ENCODE assay signal across 15 cellular contexts in genomic region chr2:226622484-226622883, GRCh38.
DNase-seq lines count a peak whose midpoint lies in the region; ATAC-seq and TF ChIP-seq lines count a peak whose summit lies in the region.
"Had no signal": no experiment of that assay in that cellular context is flagged by ENCODE, and none has a peak within 500 bp of the region (broad histone marks: within the 10 kb centered on the region; RNA-seq: fewer than 3 reads in every experiment).

No MANE protein-coding gene starts in this region.

- no peak overlapping the region for H3K9ac ChIP-seq in SK-N-SH

- H3K36me3 ChIP-seq in SK-N-SH (replicated peaks in 1 of 2; ENCODE audit: control insufficient read depth in 1 of 2, insufficient read depth in 2 of 2, low read length in 1 of 2) (no peaks in the 10 kb centered on the region), SJCRH30 (no peaks in the 10 kb centered on the region)

- no peaks in the 10 kb centered on the region for H3K9me3 ChIP-seq in SK-N-SH
- H3K9me3 ChIP-seq in SJCRH30 (replicated peaks): 0 out of 2 replicates have a peak, but pooled peaks cover 8% of the 10 kb centered on the region
- H3K9me3 ChIP-seq: testis had no signal

- H3K27ac ChIP-seq in SK-N-SH (ENCODE audit: low read depth in 2 of 2, low read length in 1 of 2): no peak overlapping the region
- H3K27ac ChIP-seq in SJCRH30: no peak overlapping the region
- H3K27ac ChIP-seq: testis had no signal

- DNase-seq in HFF-Myc (ENCODE audit: extremely low read depth, low read depth) (no peak), SK-N-SH (no peak), fibroblast of pulmonary artery (ENCODE audit: low read depth) (no peak), retinal pigment epithelial cell (ENCODE audit: low read depth) (no peak), SJCRH30 (no peak), ureter (ENCODE audit: low spot score) (no peak), left cardiac atrium (no peak)
- DNase-seq: activated CD4-positive, alpha-beta memory T cell treated with anti-CD3 and anti-CD28 coated beads for 36 hours; amniotic stem cell; C1 segment of cervical spinal cord; immature natural killer cell; NK-92 treated with Interleukin-12 subunit alpha and Interleukin-12 subunit beta, amount 100 ng/mL, for 24 hours; SIG-M5; testis had no signal

- no peaks in the 10 kb centered on the region for H3K79me2 ChIP-seq in SK-N-SH (ENCODE audit: insufficient read depth)

- no peak for TF ChIP-seq EP300 in SK-N-SH (IDR thresholded peaks at IDR 0.05; ENCODE audit: borderline replicate concordance in 1 of 2, low read depth in 1 of 2, low read length in 1 of 2)

- TF ChIP-seq CTCF in HFF-Myc (IDR thresholded peaks at IDR 0.05; ENCODE audit: low read depth, low read length, missing control alignments) (peak; percentile 17), SK-N-SH (IDR thresholded peaks at IDR 0.05) (peak; percentile 32; the same call in 1 of the 2 replicates), fibroblast of pulmonary artery (IDR thresholded peaks at IDR 0.05; ENCODE audit: low read length, missing control alignments) (peak; percentile 20), retinal pigment epithelial cell (conservative IDR thresholded peaks at IDR 0.05; ENCODE audit: low read depth, low read length) (peak; percentile 39)

- CTCF ChIA-PET in SK-N-SH (lab: Yijun Ruan, JAX): no interaction called here

- H3K4me1 ChIP-seq in SK-N-SH (ENCODE audit: control insufficient read depth in 1 of 2, insufficient read depth in 2 of 2, low read depth in 1 of 2, low read length in 1 of 2): peaks cover 0 to 7% of the 10 kb centered on the region in 2 experiments; a peak in 2 of 4 replicates
- H3K4me1 ChIP-seq in SJCRH30: peaks cover 28% of the 10 kb centered on the region
- H3K4me1 ChIP-seq: testis had no signal

- POLR2A ChIA-PET in SK-N-SH (lab: Yijun Ruan, JAX): no interaction called here

- no peaks in the 10 kb centered on the region for H3F3A ChIP-seq in SK-N-SH (replicated peaks; ENCODE audit: insufficient read depth)

- no peak for TF ChIP-seq RAD21 in SK-N-SH (IDR thresholded peaks at IDR 0.05; ENCODE audit: low read length)

- 35% methylated on average over 2 of the region's 2 CpGs for WGBS in SK-N-SH (ENCODE audit: low lambda C conversion rate)

- no peak overlapping the region for H3K4me2 ChIP-seq in SK-N-SH

- intact Hi-C loops in left cardiac atrium (cut with DNase I): no loop called here

- H4K20me1 ChIP-seq in SK-N-SH (ENCODE audit: insufficient read depth): no peaks in the 10 kb centered on the region

- H2AFZ ChIP-seq in SK-N-SH (ENCODE audit: low read depth): no peak overlapping the region

- no peaks in the 10 kb centered on the region for H3K27me3 ChIP-seq in SK-N-SH (ENCODE audit: insufficient read depth)
- H3K27me3 ChIP-seq in SJCRH30: no peaks in the 10 kb centered on the region
- H3K27me3 ChIP-seq: testis had no signal

- no peaks in the 10 kb centered on the region for H3K9me2 ChIP-seq in SK-N-SH

- H3K4me3 ChIP-seq in HFF-Myc (replicated peaks; ENCODE audit: low read depth, low read length) (no peak overlapping the region), SK-N-SH (ENCODE audit: low read depth in 2 of 2, low read length in 1 of 2) (no peak overlapping the region), fibroblast of pulmonary artery (replicated peaks; ENCODE audit: low read depth, low read length) (no peak overlapping the region), retinal pigment epithelial cell (ENCODE audit: low read length) (no peak overlapping the region), SJCRH30 (no peak overlapping the region)
- H3K4me3 ChIP-seq: testis had no signal

- ATAC-seq in GM18498 (IDR thresholded peaks at IDR 0.05; ENCODE audit: unreplicated experiment) (no peak), left cardiac atrium (no peak)

TF ChIP-seq in SK-N-SH, 30 proteins besides CTCF, POLR2A, EP300 and RAD21:
- TF ChIP-seq GATA2 (CRISPR knock-in tag; IDR thresholded peaks at IDR 0.05) (no peak), POLR2AphosphoS5 (IDR thresholded peaks at IDR 0.05; ENCODE audit: low read depth, low read length) (no peak), GABPA (IDR thresholded peaks at IDR 0.05; ENCODE audit: low read depth) (no peak), TEAD4 (IDR thresholded peaks at IDR 0.05; ENCODE audit: borderline replicate concordance, insufficient read depth) (no peak), RXRA (IDR thresholded peaks at IDR 0.05; ENCODE audit: borderline replicate concordance, low read depth) (no peak), FOSL2 (IDR thresholded peaks at IDR 0.05; ENCODE audit: borderline replicate concordance, low read depth) (no peak), SIN3A (IDR thresholded peaks at IDR 0.05; ENCODE audit: borderline replicate concordance, low read depth, low read length) (no peak), ELF1 (IDR thresholded peaks at IDR 0.05) (no peak), NFIC (IDR thresholded peaks at IDR 0.05; ENCODE audit: borderline replicate concordance) (no peak), EZH2phosphoT487 (IDR thresholded peaks at IDR 0.05; ENCODE audit: borderline replicate concordance, low read depth) (no peak), ZBTB33 (IDR thresholded peaks at IDR 0.05; ENCODE audit: borderline replicate concordance, low read depth) (no peak), REST (IDR thresholded peaks at IDR 0.05; ENCODE audit: low read depth, low read length) (no peak), TCF12 (IDR thresholded peaks at IDR 0.05) (no peak), FOXJ3 (CRISPR knock-in tag; IDR thresholded peaks at IDR 0.05) (no peak), JUND (IDR thresholded peaks at IDR 0.05) (no peak), MEF2A (IDR thresholded peaks at IDR 0.05; ENCODE audit: borderline replicate concordance, low read depth) (no peak), RCOR1 (IDR thresholded peaks at IDR 0.05; ENCODE audit: low read length) (no peak), CHD2 (IDR thresholded peaks at IDR 0.05; ENCODE audit: low read length, partially characterized antibody) (no peak), USF2 (IDR thresholded peaks at IDR 0.05; ENCODE audit: borderline replicate concordance, low read depth, low read length) (no peak)
